20 cellular contexts compared by ENCODE assay signal in genomic region chr6:210104-210456, GRCh38.
DNase-seq lines count a peak whose midpoint lies in the region; ATAC-seq and TF ChIP-seq lines count a peak whose summit lies in the region.
"Had no signal": no experiment of that assay in that cellular context is flagged by ENCODE, and none has a peak within 500 bp of the region (broad histone marks: within the 10 kb centered on the region; RNA-seq: fewer than 3 reads in every experiment).

No MANE protein-coding gene starts in this region.

- H3K36me3 ChIP-seq in upper lobe of left lung = no peaks in the 10 kb centered on the region
- H3K36me3 ChIP-seq: heart right ventricle, left ventricle myocardium inferior, thyroid gland had no signal

- H3K4me1 ChIP-seq in H9 (ENCODE audit: insufficient read depth, low read length) (no peaks in the 10 kb centered on the region), upper lobe of left lung (no peaks in the 10 kb centered on the region)
- H3K4me1 ChIP-seq: left ventricle myocardium inferior, thyroid gland had no signal

- no peaks in the 10 kb centered on the region for H4K20me1 ChIP-seq in H9 (ENCODE audit: control insufficient read depth, insufficient read depth, insufficient read length)

- H2AK5ac ChIP-seq in H9 (ENCODE audit: insufficient read length, low read length) = no peak overlapping the region

- no peak overlapping the region for H4K5ac ChIP-seq in H9 (ENCODE audit: insufficient read length, low read depth, low read length)

- H3K9me3 Mint-ChIP-seq in activated T-cell treated with anti-CD3 and anti-CD28 coated beads, Interleukin-2, amount 50 U/mL, for 4 hours = no peaks in the 10 kb centered on the region
- H3K9me3 Mint-ChIP-seq in activated B cell treated with CpG ODN at 0.5 μM for 24 hours = no peaks in the 10 kb centered on the region
- H3K9me3 Mint-ChIP-seq in stimulated activated effector memory CD8-positive, alpha-beta T cell treated with anti-CD3 and anti-CD28 coated beads, Interleukin-12 subunit alpha, Interleukin-12 subunit beta, amount 100 ng/mL, for 72 hours = no peaks in the 10 kb centered on the region
- H3K9me3 Mint-ChIP-seq in H9 = peaks cover 10 to 13% of the 10 kb centered on the region in 2 experiments; a peak in 4 of 5 replicates
- H3K9me3 Mint-ChIP-seq: immature natural killer cell had no signal

- no peak overlapping the region for H2AFZ ChIP-seq in H9 (ENCODE audit: low read length)

- no peak overlapping the region for H2BK20ac ChIP-seq in H9 (ENCODE audit: low read depth, low read length, poor library complexity, severe bottlenecking)

- H2BK5ac ChIP-seq in H9 (ENCODE audit: insufficient read length, low read length) = no peak overlapping the region

- no CpG with 5 or more reads among the region's 7 CpGs for WGBS in H9 (ENCODE audit: extremely low coverage, insufficient read length, low lambda C conversion rate)
- WGBS in upper lobe of left lung, 2 donors = 84 to 89% methylated on average over 3 to 7 of the region's 7 CpGs

- no peak overlapping the region for H4K8ac ChIP-seq in H9 (replicated peaks; ENCODE audit: insufficient read length, low read depth, low read length)

- H3K27ac ChIP-seq in H9 (ENCODE audit: insufficient read length, low read depth, low read length) (no peak overlapping the region), upper lobe of left lung (no peak overlapping the region)
- H3K27ac ChIP-seq: HL-60, left ventricle myocardium inferior, thyroid gland had no signal

- TF ChIP-seq CTCF in activated B cell treated with CpG ODN at 0.5 μM for 24 hours (IDR thresholded peaks at IDR 0.05) (no peak), H9 (conservative IDR thresholded peaks at IDR 0.05) (no peak), upper lobe of left lung (IDR thresholded peaks at IDR 0.05) (no peak)

- TF ChIP-seq POLR2A in upper lobe of left lung (IDR thresholded peaks at IDR 0.05) = no peak

- H3K23me2 ChIP-seq in H9 (ENCODE audit: insufficient read length, low read depth, low read length, poor library complexity, severe bottlenecking) = no peaks in the 10 kb centered on the region

- TF ChIP-seq EP300 in upper lobe of left lung (IDR thresholded peaks at IDR 0.05) = no peak

- no peak overlapping the region for H3K14ac ChIP-seq in H9 (ENCODE audit: insufficient read depth, low read length)

- H3K4me3 ChIP-seq in upper lobe of left lung = peak overlapping the region in 2 of 4 donors; percentile 13 to 28
- H3K4me3 ChIP-seq: left ventricle myocardium inferior, thyroid gland had no signal

- CTCF ChIA-PET in activated B cell treated with CpG ODN at 0.5 μM for 24 hours (lab: Charles Lee) = no interaction called here

- peak overlapping the region; percentile 47 for H3K27ac Mint-ChIP-seq in activated B cell treated with CpG ODN at 0.5 μM for 24 hours
- no peak overlapping the region for H3K27ac Mint-ChIP-seq in stimulated activated effector memory CD8-positive, alpha-beta T cell treated with anti-CD3 and anti-CD28 coated beads, Interleukin-12 subunit alpha, Interleukin-12 subunit beta, amount 100 ng/mL, for 72 hours
- H3K27ac Mint-ChIP-seq in H9 = peak overlapping the region in 1 of 3 experiments; percentile 27; a peak in 1 of 7 replicates

- no peak overlapping the region for H3K4me2 ChIP-seq in H9 (ENCODE audit: insufficient read depth, insufficient read length, low read length)

- peaks cover 4% of the 10 kb centered on the region for H3K27me3 Mint-ChIP-seq in activated T-cell treated with anti-CD3 and anti-CD28 coated beads, Interleukin-2, amount 50 U/mL, for 4 hours (ENCODE audit: low read depth)
- H3K27me3 Mint-ChIP-seq in activated B cell treated with CpG ODN at 0.5 μM for 24 hours (no peaks in the 10 kb centered on the region), H9 (ENCODE audit: low read depth) (peaks cover 17% of the 10 kb centered on the region)

- no peak overlapping the region for H2BK12ac ChIP-seq in H9 (ENCODE audit: insufficient read length, low read depth, low read length)

- POLR2A ChIA-PET in activated B cell treated with CpG ODN at 0.5 μM for 24 hours (lab: Charles Lee) = interaction anchor here (1.0 kb wide), 1 partner anchor 8 kb away, joined by 3 read pairs; no protein-coding TSS in a partner anchor

- H3K56ac ChIP-seq in H9 (ENCODE audit: insufficient read length, low read depth, low read length) = no peak overlapping the region

- H3K79me1 ChIP-seq in H9 (ENCODE audit: insufficient read depth, low read depth, low read length, poor library complexity, severe bottlenecking) = no peaks in the 10 kb centered on the region

- H3K23ac ChIP-seq in H9 (ENCODE audit: insufficient read length, low read depth, low read length) = no peak overlapping the region

- H3K9me3 ChIP-seq in H9 (ENCODE audit: control insufficient read depth, low read depth, low read length) (no peaks in the 10 kb centered on the region), upper lobe of left lung (peaks cover 0 to 3% (median 0%) of the 10 kb centered on the region in 4 donors)
- H3K9me3 ChIP-seq: thyroid gland had no signal

- no peak overlapping the region for H3T11ph ChIP-seq in H9 (ENCODE audit: low read length)

- no peak overlapping the region for H2BK120ac ChIP-seq in H9 (ENCODE audit: low read depth, low read length, poor library complexity, severe bottlenecking)

- H3K27me3 ChIP-seq in H9 (ENCODE audit: insufficient read depth, low read length) = no peaks in the 10 kb centered on the region
- no peaks in the 10 kb centered on the region for H3K27me3 ChIP-seq in upper lobe of left lung
- H3K27me3 ChIP-seq: thyroid gland had no signal

- H4K91ac ChIP-seq in H9 (ENCODE audit: insufficient read length, low read depth, low read length) = no peak overlapping the region

- peak overlapping the region; percentile 85 for H3K4me3 Mint-ChIP-seq in activated T-cell treated with anti-CD3 and anti-CD28 coated beads, Interleukin-2, amount 50 U/mL, for 4 hours
- H3K4me3 Mint-ChIP-seq in activated B cell treated with CpG ODN at 0.5 μM for 24 hours (peak overlapping the region; percentile 83), H9 (no peak overlapping the region)
- H3K4me3 Mint-ChIP-seq in stimulated activated effector memory CD8-positive, alpha-beta T cell treated with anti-CD3 and anti-CD28 coated beads, Interleukin-12 subunit alpha, Interleukin-12 subunit beta, amount 100 ng/mL, for 72 hours = peak overlapping the region; percentile 79
- H3K4me3 Mint-ChIP-seq: neural crest cell had no signal

- no peak overlapping the region for H3K4ac ChIP-seq in H9 (ENCODE audit: low read depth, low read length)

- intact Hi-C loops in activated B cell treated with CpG ODN at 0.5 μM for 24 hours (cut with micrococcal nuclease) = no loop called here

- no peak for ATAC-seq in activated T-cell treated with anti-CD3 and anti-CD28 coated beads, Interleukin-2, amount 50 U/mL, for 4 hours
- peak; percentile 6 for ATAC-seq in GM18511 (IDR thresholded peaks at IDR 0.05; ENCODE audit: unreplicated experiment)
- no peak for ATAC-seq in activated B cell treated with CpG ODN at 0.5 μM for 24 hours (ENCODE audit: low read depth)
- ATAC-seq in stimulated activated effector memory CD8-positive, alpha-beta T cell treated with anti-CD3 and anti-CD28 coated beads, Interleukin-12 subunit alpha, Interleukin-12 subunit beta, amount 100 ng/mL, for 72 hours = no peak
- no peak for ATAC-seq in HG03196 (IDR thresholded peaks at IDR 0.05; ENCODE audit: unreplicated experiment)
- ATAC-seq in upper lobe of left lung (ENCODE audit: low FRiP score in 2 of 2) = no peak
- ATAC-seq: heart right ventricle had no signal

- H3K4me1 Mint-ChIP-seq in activated T-cell treated with anti-CD3 and anti-CD28 coated beads, Interleukin-2, amount 50 U/mL, for 4 hours (ENCODE audit: low read depth) = peaks cover 30% of the 10 kb centered on the region
- H3K4me1 Mint-ChIP-seq in activated B cell treated with CpG ODN at 0.5 μM for 24 hours (peaks cover 36% of the 10 kb centered on the region), H9 (peaks cover 6 to 9% of the 10 kb centered on the region in 2 experiments)
- H3K4me1 Mint-ChIP-seq in stimulated activated effector memory CD8-positive, alpha-beta T cell treated with anti-CD3 and anti-CD28 coated beads, Interleukin-12 subunit alpha, Interleukin-12 subunit beta, amount 100 ng/mL, for 72 hours = peaks cover 56% of the 10 kb centered on the region
- H3K4me1 Mint-ChIP-seq: immature natural killer cell, neural crest cell had no signal

- no peak overlapping the region for H2BK15ac ChIP-seq in H9 (ENCODE audit: low read depth, low read length)

- no peak overlapping the region for H3K9ac ChIP-seq in H9 (ENCODE audit: extremely low read depth, insufficient read length, low read length)

- DNase-seq in activated T-cell treated with anti-CD3 and anti-CD28 coated beads, Interleukin-2, amount 50 U/mL, for 4 hours = no peak
- DNase-seq in activated T-cell treated with anti-CD3 and anti-CD28 coated beads for 4 hours (no peak), activated B cell treated with CpG ODN at 0.5 μM for 24 hours (no peak), H9 (no peak), upper lobe of left lung (no peak)
- no peak for DNase-seq in stimulated activated effector memory CD8-positive, alpha-beta T cell treated with anti-CD3 and anti-CD28 coated beads, Interleukin-12 subunit alpha, Interleukin-12 subunit beta, amount 100 ng/mL, for 72 hours (ENCODE audit: low spot score in 2 of 2)
- DNase-seq: dermis blood vessel endothelial cell, DMS79 treated with DMSO at 0.1 percent for 48 hours, heart right ventricle, immature natural killer cell, left ventricle myocardium inferior, NCI-H1417 treated with DMSO at 0.1 percent for 48 hours, NCI-H2171 treated with DMSO at 0.1 percent for 48 hours, NCI-H526 treated with DMSO at 0.1 percent for 48 hours, SW 1271, thyroid gland had no signal

- H3K36me3 Mint-ChIP-seq in activated T-cell treated with anti-CD3 and anti-CD28 coated beads, Interleukin-2, amount 50 U/mL, for 4 hours (ENCODE audit: insufficient read depth) = no peaks in the 10 kb centered on the region
- no peaks in the 10 kb centered on the region for H3K36me3 Mint-ChIP-seq in activated B cell treated with CpG ODN at 0.5 μM for 24 hours (ENCODE audit: low read depth)
- peaks cover 5% of the 10 kb centered on the region for H3K36me3 Mint-ChIP-seq in stimulated activated effector memory CD8-positive, alpha-beta T cell treated with anti-CD3 and anti-CD28 coated beads, Interleukin-12 subunit alpha, Interleukin-12 subunit beta, amount 100 ng/mL, for 72 hours
- H3K36me3 Mint-ChIP-seq in H9 (ENCODE audit: insufficient read depth in 1 of 3, low read depth in 3 of 3) = peaks cover 2 to 7% (median 7%) of the 10 kb centered on the region in 3 experiments; a peak in 3 of 7 replicates
- H3K36me3 Mint-ChIP-seq: immature natural killer cell had no signal

- H3K18ac ChIP-seq in H9 (ENCODE audit: insufficient read length, low read depth, low read length) = no peak overlapping the region

- no peaks in the 10 kb centered on the region for H3K79me2 ChIP-seq in H9 (ENCODE audit: insufficient read depth, low read length)

Comparison
In these comparisons a context has a peak if more than half of its experiments do, and no peak if none do; other contexts are left out.
1. H3K4me3 Mint-ChIP-seq: peak in activated T-cell treated with anti-CD3 and anti-CD28 coated beads, Interleukin-2, amount 50 U/mL, for 4 hours (single experiment), activated B cell treated with CpG ODN at 0.5 μM for 24 hours (single experiment) and stimulated activated effector memory CD8-positive, alpha-beta T cell treated with anti-CD3 and anti-CD28 coated beads, Interleukin-12 subunit alpha, Interleukin-12 subunit beta, amount 100 ng/mL, for 72 hours (single experiment); none in H9 (0 of 2).